In genomic region chr4:145278341-145279121, GRCh38 we compare ENCODE assay signal across 14 cellular contexts.
DNase-seq lines count a peak whose midpoint lies in the region; ATAC-seq and TF ChIP-seq lines count a peak whose summit lies in the region.
"Had no signal": no experiment of that assay in that cellular context is flagged by ENCODE, and none has a peak within 500 bp of the region (broad histone marks: within the 10 kb centered on the region; RNA-seq: fewer than 3 reads in every experiment).

No MANE protein-coding gene starts in this region.

- no peaks in the 10 kb centered on the region for H3K9me3 ChIP-seq in esophagus muscularis mucosa
- H3K9me3 ChIP-seq in MM.1S (replicated peaks; ENCODE audit: insufficient read depth, low read length): no peaks in the 10 kb centered on the region
- H3K9me3 ChIP-seq in upper lobe of right lung: no peaks in the 10 kb centered on the region
- no peaks in the 10 kb centered on the region for H3K9me3 ChIP-seq in lower lobe of right lung

- peak overlapping the region; percentile 29 to 78 (median 59) for H3K27ac ChIP-seq in esophagus muscularis mucosa (replicated peaks in 1 of 4)
- no peak overlapping the region for H3K27ac ChIP-seq in MM.1S (ENCODE audit: low read length)
- no peak overlapping the region for H3K27ac ChIP-seq in upper lobe of right lung
- H3K27ac ChIP-seq in lower lobe of right lung: no peak overlapping the region

- H3K79me2 ChIP-seq in MM.1S (ENCODE audit: low read length): no peaks in the 10 kb centered on the region

- WGBS in esophagus muscularis mucosa: 60% methylated on average over 2 of the region's 2 CpGs

- H2AFZ ChIP-seq in MM.1S (ENCODE audit: low read length): no peak overlapping the region

- TF ChIP-seq POLR2A in esophagus muscularis mucosa (IDR thresholded peaks at IDR 0.05; ENCODE audit: low read depth): no peak

- H3K36me3 ChIP-seq in GM06990 (ENCODE audit: control insufficient read depth, insufficient read depth, low read length) (no peaks in the 10 kb centered on the region), esophagus muscularis mucosa (no peaks in the 10 kb centered on the region), MM.1S (replicated peaks; ENCODE audit: insufficient read depth, low read length) (no peaks in the 10 kb centered on the region), upper lobe of right lung (no peaks in the 10 kb centered on the region), lower lobe of right lung (no peaks in the 10 kb centered on the region)

- H3K4me1 ChIP-seq in esophagus muscularis mucosa: peaks cover 21 to 27% (median 24%) of the 10 kb centered on the region in 4 donors
- H3K4me1 ChIP-seq in MM.1S (ENCODE audit: low read length): no peaks in the 10 kb centered on the region
- H3K4me1 ChIP-seq in upper lobe of right lung: no peaks in the 10 kb centered on the region
- H3K4me1 ChIP-seq in lower lobe of right lung: no peaks in the 10 kb centered on the region

- H3K9me2 ChIP-seq in MM.1S (replicated peaks; ENCODE audit: insufficient read depth, low read length): no peaks in the 10 kb centered on the region

- no peak for TF ChIP-seq EP300 in esophagus muscularis mucosa (IDR thresholded peaks at IDR 0.05)

- H3K27me3 ChIP-seq in GM06990 (replicated peaks; ENCODE audit: control insufficient read depth, insufficient read depth, low read length) (no peaks in the 10 kb centered on the region), esophagus muscularis mucosa (no peaks in the 10 kb centered on the region), MM.1S (replicated peaks; ENCODE audit: insufficient read depth, low read length) (no peaks in the 10 kb centered on the region), upper lobe of right lung (no peaks in the 10 kb centered on the region), lower lobe of right lung (ENCODE audit: low read depth) (no peaks in the 10 kb centered on the region)

- H3K4me3 ChIP-seq in GM06990 (replicated peaks; ENCODE audit: low read depth, low read length) (no peak overlapping the region), esophagus muscularis mucosa (no peak overlapping the region), MM.1S (ENCODE audit: low read length) (no peak overlapping the region), upper lobe of right lung (no peak overlapping the region), lower lobe of right lung (no peak overlapping the region)

- no peak for ATAC-seq in upper lobe of right lung
- ATAC-seq in lower lobe of right lung: no peak
- no peak for ATAC-seq in HG03469 (IDR thresholded peaks at IDR 0.05; ENCODE audit: unreplicated experiment)
- ATAC-seq: CD8-positive, alpha-beta T cell; Panc1 had no signal

- no peak overlapping the region for H3K9ac ChIP-seq in MM.1S (ENCODE audit: low read length)

- DNase-seq in GM06990 (ENCODE audit: extremely low read depth, insufficient read length) (peak; percentile 13), RPMI7951 (ENCODE audit: low read depth) (peak; percentile 41), esophagus muscularis mucosa (ENCODE audit: extremely low spot score) (no peak), non-pigmented ciliary epithelial cell (ENCODE audit: low read depth) (peak; percentile 34), MM.1S (no peak), upper lobe of right lung (no peak), lower lobe of right lung (no peak)
- DNase-seq: CD8-positive, alpha-beta T cell; H7; KG1; midbrain; substantia nigra had no signal

- no peak overlapping the region for H3K4me2 ChIP-seq in MM.1S (ENCODE audit: low read depth, low read length)

- no peaks in the 10 kb centered on the region for H3F3A ChIP-seq in MM.1S (ENCODE audit: insufficient read depth, low read length)

- intact Hi-C loops in esophagus muscularis mucosa (cut with DNase I): no loop called here
- intact Hi-C loops in upper lobe of right lung (cut with DNase I): no loop called here
- intact Hi-C loops in lower lobe of right lung (cut with DNase I): no loop called here

- H4K20me1 ChIP-seq in MM.1S (ENCODE audit: insufficient read depth, low read length): no peaks in the 10 kb centered on the region

- TF ChIP-seq CTCF in GM06990 (IDR thresholded peaks at IDR 0.05; ENCODE audit: insufficient read depth, low read length, poor library complexity, severe bottlenecking) (no peak), esophagus muscularis mucosa (IDR thresholded peaks at IDR 0.05) (no peak), MM.1S (IDR thresholded peaks at IDR 0.05; ENCODE audit: low read length) (no peak), upper lobe of right lung (IDR thresholded peaks at IDR 0.05) (no peak), lower lobe of right lung (IDR thresholded peaks at IDR 0.05) (no peak)

Comparison
In these comparisons a context has a peak if more than half of its experiments do, and no peak if none do; other contexts are left out.
1. DNase-seq: peak in GM06990 (single experiment), RPMI7951 (single experiment) and non-pigmented ciliary epithelial cell (single experiment); none in esophagus muscularis mucosa (single experiment), MM.1S (single experiment), upper lobe of right lung (single experiment) and lower lobe of right lung (single experiment).
2. H3K27ac ChIP-seq: peak in esophagus muscularis mucosa (4 of 4); none in MM.1S (single experiment), upper lobe of right lung (single experiment) and lower lobe of right lung (single experiment).